ENCODE assay signal across 12 cellular contexts in genomic region chr17:76995352-76996105, GRCh38.
A peak's percentile ranks its signal among the peaks of the same experiment; 100 is the strongest.
DNase-seq lines count a peak whose midpoint lies in the region; ATAC-seq and TF ChIP-seq lines count a peak whose summit lies in the region.
"Had no signal": no experiment of that assay in that cellular context is flagged by ENCODE, and none has a peak within 500 bp of the region (broad histone marks: within the 10 kb centered on the region; RNA-seq: fewer than 3 reads in every experiment).

No MANE protein-coding gene starts in this region.

- H3K36me3 Mint-ChIP-seq in endothelial cell (ENCODE audit: low read depth, unreplicated experiment): no peaks in the 10 kb centered on the region
- no peaks in the 10 kb centered on the region for H3K36me3 Mint-ChIP-seq in activated T-cell treated with anti-CD3 and anti-CD28 coated beads, Interleukin-2, amount 50 U/mL, for 72 hours (ENCODE audit: insufficient read depth in 2 of 2)

- peaks cover 23% of the 10 kb centered on the region for H3K4me1 Mint-ChIP-seq in endothelial cell (ENCODE audit: unreplicated experiment)
- H3K4me1 Mint-ChIP-seq in activated T-cell treated with anti-CD3 and anti-CD28 coated beads, Interleukin-2, amount 50 U/mL, for 72 hours (ENCODE audit: low read depth): peaks cover 52% of the 10 kb centered on the region

- H3K27ac ChIP-seq in BLaER1: peak overlapping the region; percentile 95
- H3K27ac ChIP-seq in DOHH2 (ENCODE audit: low read depth, low read length): peak overlapping the region; percentile 99
- H3K27ac ChIP-seq: foreskin keratinocyte had no signal

- H4K20me1 ChIP-seq in BLaER1: no peaks in the 10 kb centered on the region
- no peaks in the 10 kb centered on the region for H4K20me1 ChIP-seq in DOHH2 (ENCODE audit: control insufficient read depth, insufficient read depth, low read depth, low read length)

- no peaks in the 10 kb centered on the region for H3K9me2 ChIP-seq in DOHH2 (replicated peaks; ENCODE audit: control insufficient read depth, low read length)

- H3K27ac Mint-ChIP-seq in endothelial cell (ENCODE audit: unreplicated experiment): no peak overlapping the region
- H3K27ac Mint-ChIP-seq in activated T-cell treated with anti-CD3 and anti-CD28 coated beads, Interleukin-2, amount 50 U/mL, for 72 hours: no peak overlapping the region

- ATAC-seq in HG03039 (IDR thresholded peaks at IDR 0.05; ENCODE audit: unreplicated experiment) (no peak), GM21528 (IDR thresholded peaks at IDR 0.05; ENCODE audit: low FRiP score, unreplicated experiment) (no peak)
- ATAC-seq in activated T-cell treated with anti-CD3 and anti-CD28 coated beads, Interleukin-2, amount 50 U/mL, for 72 hours (replicated peaks in 1 of 2): no peak
- ATAC-seq: foreskin keratinocyte, K562, left cardiac atrium had no signal

- no peaks in the 10 kb centered on the region for H3K9me3 Mint-ChIP-seq in endothelial cell (ENCODE audit: unreplicated experiment)
- H3K9me3 Mint-ChIP-seq in activated T-cell treated with anti-CD3 and anti-CD28 coated beads, Interleukin-2, amount 50 U/mL, for 72 hours: no peaks in the 10 kb centered on the region

- peak; percentile 85 for DNase-seq in NCI-H345 (lab: John Stamatoyannopoulos, UW)
- DNase-seq in iPS DF 19.7 (ENCODE audit: low read depth, low spot score): peak; percentile 77
- no peak for DNase-seq in endothelial cell (ENCODE audit: low spot score)
- DNase-seq in activated T-cell treated with anti-CD3 and anti-CD28 coated beads, Interleukin-2, amount 50 U/mL, for 72 hours: no peak
- DNase-seq: foreskin keratinocyte, left cardiac atrium, NCI-H446 had no signal

- H3K4me3 Mint-ChIP-seq in endothelial cell (ENCODE audit: unreplicated experiment): no peak overlapping the region
- H3K4me3 Mint-ChIP-seq in activated T-cell treated with anti-CD3 and anti-CD28 coated beads, Interleukin-2, amount 50 U/mL, for 72 hours: no peak overlapping the region

- peaks cover 17% of the 10 kb centered on the region for H3K79me2 ChIP-seq in DOHH2 (ENCODE audit: control insufficient read depth, low read length)

- no peaks in the 10 kb centered on the region for H3K36me3 ChIP-seq in BLaER1
- H3K36me3 ChIP-seq in DOHH2 (ENCODE audit: control insufficient read depth, low read length): peaks cover 4% of the 10 kb centered on the region; the same call in 1 of the 2 replicates

- H3K4me3 ChIP-seq in BLaER1: peak overlapping the region; percentile 45
- peak overlapping the region; percentile 71 for H3K4me3 ChIP-seq in DOHH2 (ENCODE audit: low read length)
- H3K4me3 ChIP-seq: K562 had no signal

- peaks cover 40% of the 10 kb centered on the region for H3F3A ChIP-seq in DOHH2 (ENCODE audit: control insufficient read depth, insufficient read depth)

- peak overlapping the region; percentile 94 for H3K4me2 ChIP-seq in BLaER1
- H3K4me2 ChIP-seq in DOHH2 (ENCODE audit: low read length): peak overlapping the region; percentile 83

- TF ChIP-seq CTCF in DOHH2 (IDR thresholded peaks at IDR 0.05; ENCODE audit: low read depth, low read length, poor library complexity, severe bottlenecking) (no peak), endothelial cell (IDR thresholded peaks at IDR 0.05; ENCODE audit: unreplicated experiment) (no peak)

- no peaks in the 10 kb centered on the region for H3K9me3 ChIP-seq in BLaER1
- H3K9me3 ChIP-seq in DOHH2 (ENCODE audit: control insufficient read depth, insufficient read depth, low read length): no peaks in the 10 kb centered on the region

- H3K9ac ChIP-seq in BLaER1: peak overlapping the region; percentile 75

- no peaks in the 10 kb centered on the region for H3K27me3 Mint-ChIP-seq in endothelial cell (ENCODE audit: unreplicated experiment)
- no peaks in the 10 kb centered on the region for H3K27me3 Mint-ChIP-seq in activated T-cell treated with anti-CD3 and anti-CD28 coated beads, Interleukin-2, amount 50 U/mL, for 72 hours (ENCODE audit: low read depth)

- H3K4me1 ChIP-seq in BLaER1 (peaks cover 88% of the 10 kb centered on the region), DOHH2 (ENCODE audit: control insufficient read depth, low read length) (peaks cover 90% of the 10 kb centered on the region)
- H3K4me1 ChIP-seq: foreskin keratinocyte had no signal

- H3K27me3 ChIP-seq in BLaER1 (no peaks in the 10 kb centered on the region), DOHH2 (ENCODE audit: control insufficient read depth, low read length) (no peaks in the 10 kb centered on the region)

Comparison
In these comparisons a context has a peak if more than half of its experiments do, and no peak if none do; other contexts are left out.
1. DNase-seq: peak in NCI-H345 (single experiment) and iPS DF 19.7 (single experiment); none in endothelial cell (single experiment) and activated T-cell treated with anti-CD3 and anti-CD28 coated beads, Interleukin-2, amount 50 U/mL, for 72 hours (0 of 2).